1 cellular context compared by ENCODE assay signal in genomic region chr13:46992383-46992952, GRCh38.
TF ChIP-seq lines count a peak whose summit lies in the region.

No MANE protein-coding gene starts in this region.

TF ChIP-seq in K562, 482 proteins besides CTCF, POLR2A, EP300 and RAD21 (continued from another document):
- TF ChIP-seq ZBTB43 (CRISPR knock-in tag; IDR thresholded peaks at IDR 0.05) (no peak), TOE1 (IDR thresholded peaks at IDR 0.05; ENCODE audit: borderline replicate concordance) (no peak), TOE1 (CRISPR knock-in tag; IDR thresholded peaks at IDR 0.05; ENCODE audit: borderline replicate concordance, low read depth) (no peak), BCL6 (CRISPR knock-in tag; IDR thresholded peaks at IDR 0.05) (no peak), SOX6 (IDR thresholded peaks at IDR 0.05) (no peak), ZNF512 (tag; IDR thresholded peaks at IDR 0.05) (no peak)
